ENCODE assay signal across 8 cellular contexts in the genomic region with DNA sequence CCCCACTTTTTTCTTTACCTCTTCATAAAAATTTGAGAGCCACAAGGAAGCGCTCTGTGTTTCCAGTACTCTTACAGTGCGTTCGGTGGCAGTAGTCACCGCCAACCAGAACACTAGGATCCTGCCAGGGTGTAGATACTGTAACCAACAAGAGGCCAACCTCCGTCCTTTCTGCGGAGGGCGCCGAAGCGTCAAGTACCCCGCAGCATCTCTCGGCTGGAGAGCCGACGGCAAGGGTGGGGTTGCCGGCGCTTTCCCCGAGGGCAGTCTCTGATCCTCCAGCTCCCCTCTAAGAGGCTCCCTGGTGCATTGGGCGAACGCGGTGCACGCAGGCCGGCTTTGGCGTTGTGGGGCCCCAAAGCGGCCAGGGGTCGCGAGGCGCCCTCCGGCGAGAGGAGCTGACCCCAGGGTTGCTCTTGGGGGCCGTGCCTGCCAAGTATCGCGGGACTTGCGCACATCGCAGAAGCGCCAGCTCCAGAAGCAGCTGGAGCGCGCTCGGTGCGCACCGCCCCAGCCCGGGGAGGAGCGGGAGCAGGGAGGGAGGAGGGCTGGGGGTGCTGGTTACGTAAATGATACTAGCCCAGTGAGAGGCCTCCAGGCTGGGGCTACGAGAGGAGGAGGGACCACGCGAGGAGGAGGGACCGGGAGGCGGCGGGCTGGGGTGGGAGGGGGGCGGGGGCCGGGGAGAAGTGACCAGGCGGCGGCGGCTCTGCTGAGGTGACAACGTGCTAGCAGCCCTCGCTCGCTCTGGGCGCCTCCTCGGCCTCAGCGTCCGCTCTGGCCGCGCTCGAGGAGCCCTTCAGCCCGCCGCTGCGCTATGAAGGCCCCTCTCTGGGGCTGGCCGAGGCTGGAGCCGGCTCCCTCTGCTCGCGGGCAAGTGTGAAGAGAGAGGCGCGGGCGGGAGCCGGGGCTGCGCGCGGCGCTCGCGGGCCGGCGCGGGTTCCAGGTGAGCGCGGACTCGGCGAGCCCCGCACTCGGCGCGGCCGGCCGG. TPM values are rescaled to one million over a fixed set of nuclear protein-coding genes. Genes with fewer than 3 reads are reported as not detected.
DNase-seq lines count a peak whose midpoint lies in the region; ATAC-seq, FAIRE-seq and TF ChIP-seq lines count a peak whose summit lies in the region.

A gene (plus strand): TSS at position 692 of the 991 bp plus-strand sequence.

- no peaks in the 10 kb centered on the region; the same call in 1 of the 2 replicates for H3K27me3 Mint-ChIP-seq in HFFc6 (ENCODE audit: insufficient read depth)

- H3K9me3 Mint-ChIP-seq in HFFc6 = peaks cover 18% of the 10 kb centered on the region

- H3K4me1 Mint-ChIP-seq in HFFc6 (ENCODE audit: low read depth) = no peaks in the 10 kb centered on the region

- peak; percentile 84 for DNase-seq in HuH-7 (ENCODE audit: low spot score)
- DNase-seq in SHP77 treated with DMSO at 0.1 percent for 48 hours (lab: John Stamatoyannopoulos, UW) = peak; percentile 71
- peak; percentile 60 to 79 for DNase-seq in frontal cortex (ENCODE audit: low spot score in 2 of 2)
- DNase-seq in pons (ENCODE audit: low spot score) = peak; percentile 92
- no peak for DNase-seq in activated CD4-positive, CD25-positive, alpha-beta regulatory T cell (lab: John Stamatoyannopoulos, UW)
- no peak for DNase-seq in HFFc6

- H3K36me3 Mint-ChIP-seq in HFFc6 (ENCODE audit: low read depth) = peaks cover 6% of the 10 kb centered on the region

- no peak for FAIRE-seq in frontal cortex (lab: Jason Lieb, UNC)

- ATAC-seq in HG03432 (IDR thresholded peaks at IDR 0.05; ENCODE audit: unreplicated experiment) = no peak
- no peak for ATAC-seq in HG03280 (IDR thresholded peaks at IDR 0.05; ENCODE audit: unreplicated experiment)

- no peak within 1 kb of the TSS for H3K27ac Mint-ChIP-seq in HFFc6

- no peak for TF ChIP-seq CTCF in HFFc6 (IDR thresholded peaks at IDR 0.05)

- no peak within 1 kb of the TSS for H3K4me3 Mint-ChIP-seq in HFFc6

RNA-seq across cellular contexts. Expression of the gene that starts here (rescaled TPM):
- 18.8 TPM for total RNA-seq in frontal cortex
- total RNA-seq in HFFc6 (2021; fragmentation: NEBNext Ultra II Directional; extraction: Animal tissue kit (Norgen Biotek cat#: 25700)) = not detected

Comparison
In these comparisons a context has a peak if more than half of its experiments do, and no peak if none do; other contexts are left out.
1. RNA of the gene that starts here (total RNA-seq): 18.8 TPM in frontal cortex (single experiment); not detected in HFFc6; every median in the first group is over 10 times any median in the second.
2. DNase-seq: peak in HuH-7 (single experiment), SHP77 treated with DMSO at 0.1 percent for 48 hours (single experiment), frontal cortex (2 of 2) and pons (single experiment); none in activated CD4-positive, CD25-positive, alpha-beta regulatory T cell (0 of 4) and HFFc6 (single experiment).